ENCODE assay signal across 8 cellular contexts in genomic region chr6:32113386-32114352, GRCh38. TPM values are rescaled to one million over a fixed set of nuclear protein-coding genes. Genes with fewer than 3 reads are reported as not detected.
A peak's percentile ranks its signal among the peaks of the same experiment; 100 is the strongest.
DNase-seq lines count a peak whose midpoint lies in the region; ATAC-seq, FAIRE-seq and TF ChIP-seq lines count a peak whose summit lies in the region.

No MANE protein-coding gene starts in this region.

- H4K20me1 ChIP-seq in IMR-90 (ENCODE audit: insufficient read depth, low read length) (peaks cover 4% of the 10 kb centered on the region; the same call in 1 of the 2 replicates), mammary epithelial cell (ENCODE audit: insufficient read depth, low read length) (no peaks in the 10 kb centered on the region), smooth muscle cell (ENCODE audit: low read depth) (no peaks in the 10 kb centered on the region)

- H3F3A ChIP-seq in smooth muscle cell (ENCODE audit: low read depth): peaks cover 7% of the 10 kb centered on the region

- no peaks in the 10 kb centered on the region for H3K79me2 ChIP-seq in mammary epithelial cell (ENCODE audit: insufficient read depth, low read length)
- H3K79me2 ChIP-seq in smooth muscle cell (ENCODE audit: low read depth): no peaks in the 10 kb centered on the region

- POLR2A ChIA-PET in IMR-90 (lab: Charles Lee; ENCODE audit: unreplicated experiment): no interaction called here

- peak overlapping the region; percentile 17 for H2BK5ac ChIP-seq in IMR-90 (ENCODE audit: low read depth, low read length, poor library complexity, severe bottlenecking)

- CTCF ChIA-PET in IMR-90 (lab: Yijun Ruan, JAX): interaction anchor here (0.5 to 1.3 kb wide), 6 partner anchors 8 to 41 kb away, joined by 3 to 4 read pairs (median 4); no protein-coding TSS in a partner anchor
- CTCF ChIA-PET in mammary epithelial cell (lab: Charles Lee; ENCODE audit: low non-redundant PET): no interaction called here

- H3K4me3 ChIP-seq in IMR-90 (ENCODE audit: insufficient read depth, low read depth, low read length) (no peak overlapping the region), mammary epithelial cell (replicated peaks in 1 of 3; ENCODE audit: insufficient read depth in 1 of 3, low read depth in 2 of 3, low read length in 3 of 3) (no peak overlapping the region), smooth muscle cell (no peak overlapping the region)

- H2AFZ ChIP-seq in IMR-90 (replicated peaks; ENCODE audit: low read length, poor library complexity) (peak overlapping the region; percentile 29), mammary epithelial cell (ENCODE audit: low read depth, low read length) (no peak overlapping the region), smooth muscle cell (ENCODE audit: low read depth) (no peak overlapping the region)

- in situ Hi-C loops in IMR-90 (cut with MboI; ENCODE audit: low sequenced_read_pairs): loop anchor here (10.0 kb wide), 1 partner anchor 139 kb away; the partner anchor contains the start of gene DXO
- in situ Hi-C loops in mammary epithelial cell (cut with MboI; ENCODE audit: low sequenced_read_pairs in 2 of 2): no loop called here

- H2BK120ac ChIP-seq in IMR-90 (ENCODE audit: low read depth, low read length): peak overlapping the region; percentile 63

- H3K9ac ChIP-seq in IMR-90 (ENCODE audit: low read depth, low read length) (peak overlapping the region; percentile 2; the same call in 1 of the 2 replicates), mammary epithelial cell (ENCODE audit: insufficient read depth, low read length) (no peak overlapping the region), smooth muscle cell (ENCODE audit: low read depth) (peak overlapping the region; percentile 59)

- peak overlapping the region; percentile 72 for H3K14ac ChIP-seq in IMR-90 (replicated peaks; ENCODE audit: low read depth, low read length)

- H4K91ac ChIP-seq in IMR-90 (ENCODE audit: insufficient read depth, low read depth, low read length): peak overlapping the region; percentile 57

- dilution Hi-C loops in IMR-90 (cut with HindIII; ENCODE audit: low sequenced_read_pairs, unreplicated experiment) (no loop called here), mammary epithelial cell (cut with HindIII; ENCODE audit: low sequenced_read_pairs) (loop anchor here (5.0 kb wide), 1 partner anchor 294 kb away; the partner anchor contains the start of gene BTNL2)

- H3K27me3 ChIP-seq in IMR-90 (ENCODE audit: control insufficient read depth, insufficient read depth, low read length): peaks cover 10% of the 10 kb centered on the region; the same call in 1 of the 2 replicates
- H3K27me3 ChIP-seq in mammary epithelial cell (ENCODE audit: insufficient read depth, low read length): no peaks in the 10 kb centered on the region
- peaks cover 7% of the 10 kb centered on the region for H3K27me3 ChIP-seq in smooth muscle cell (ENCODE audit: low read depth)

- H3K4me2 ChIP-seq in IMR-90 (ENCODE audit: low read depth, low read length): peak overlapping the region; percentile 4; the same call in 1 of the 2 replicates
- H3K4me2 ChIP-seq in mammary epithelial cell (ENCODE audit: insufficient read depth, low read depth, low read length): no peak overlapping the region
- H3K4me2 ChIP-seq in smooth muscle cell: no peak overlapping the region

- H3K27ac ChIP-seq in IMR-90 (ENCODE audit: insufficient read depth, low read length) (peak overlapping the region; percentile 56; the same call in 1 of the 2 replicates), mammary epithelial cell (ENCODE audit: insufficient read depth, low read depth, low read length) (peak overlapping the region; percentile 40), smooth muscle cell (ENCODE audit: low read depth) (peak overlapping the region; percentile 76)

- H2AK9ac ChIP-seq in IMR-90 (replicated peaks; ENCODE audit: low read depth, low read length, poor library complexity): peak overlapping the region; percentile 66

- 0 out of 2 replicates have a peak overlapping the region, but pooled peaks have one; percentile 14 for H3K56ac ChIP-seq in IMR-90 (ENCODE audit: extremely low read depth, insufficient read depth, low read length)

- peaks cover 0 to 9% of the 10 kb centered on the region in 2 experiments; a peak in 1 of 4 replicates for H3K79me1 ChIP-seq in IMR-90 (ENCODE audit: low read depth in 1 of 2, low read length in 2 of 2)

- TF ChIP-seq RAD21 in IMR-90 (IDR thresholded peaks at IDR 0.05; ENCODE audit: low read length): peak; percentile 79

- peak overlapping the region; percentile 13 for H3K18ac ChIP-seq in IMR-90 (ENCODE audit: low read depth, low read length)

- H2AK5ac ChIP-seq in IMR-90 (ENCODE audit: low read depth, low read length): peak overlapping the region; percentile 85

- peak overlapping the region; percentile 21 to 31; a peak in 3 of 4 replicates for H4K8ac ChIP-seq in IMR-90 (ENCODE audit: low read depth in 2 of 2, low read length in 2 of 2)

- TF ChIP-seq CTCF in IMR-90 (conservative IDR thresholded peaks at IDR 0.05; ENCODE audit: low read depth, low read length) (peak; percentile 78), mammary epithelial cell (conservative IDR thresholded peaks at IDR 0.05 in 1 of 2, IDR thresholded peaks at IDR 0.05 in 1 of 2; ENCODE audit: extremely low read depth in 1 of 2, insufficient read depth in 1 of 2, low read depth in 1 of 2, low read length in 2 of 2) (peak in 1 of 2 donors; percentile 12), smooth muscle cell (IDR thresholded peaks at IDR 0.05; ENCODE audit: borderline replicate concordance, insufficient read depth, poor library complexity, severe bottlenecking) (no peak)

- peaks cover 23% of the 10 kb centered on the region for H3K4me1 ChIP-seq in IMR-90 (ENCODE audit: control insufficient read depth, insufficient read depth, low read length)
- peaks cover 5% of the 10 kb centered on the region for H3K4me1 ChIP-seq in mammary epithelial cell (ENCODE audit: insufficient read depth, low read length)
- H3K4me1 ChIP-seq in smooth muscle cell (ENCODE audit: low read depth): no peaks in the 10 kb centered on the region

- ATAC-seq in IMR-90 (ENCODE audit: low read depth) (peak; percentile 76), GM19351 (IDR thresholded peaks at IDR 0.05; ENCODE audit: unreplicated experiment) (no peak)

- peaks cover 24% of the 10 kb centered on the region for H3K36me3 ChIP-seq in IMR-90 (ENCODE audit: control insufficient read depth, insufficient read depth, low read length)
- no peaks in the 10 kb centered on the region for H3K36me3 ChIP-seq in mammary epithelial cell (ENCODE audit: insufficient read depth, low read length)
- H3K36me3 ChIP-seq in smooth muscle cell (ENCODE audit: low read depth): no peaks in the 10 kb centered on the region

- FAIRE-seq in GM12892 (lab: Jason Lieb, UNC): no peak

- H3K23ac ChIP-seq in IMR-90 (ENCODE audit: low read depth, low read length): peak overlapping the region; percentile 21; the same call in 1 of the 2 replicates

- peak overlapping the region; percentile 67 for H3K4ac ChIP-seq in IMR-90 (ENCODE audit: low read depth, low read length)

- H3K9me3 ChIP-seq in IMR-90 (ENCODE audit: control insufficient read depth, insufficient read depth, low read length) (no peaks in the 10 kb centered on the region), mammary epithelial cell (replicated peaks; ENCODE audit: insufficient read depth, low read length) (no peaks in the 10 kb centered on the region), smooth muscle cell (replicated peaks; ENCODE audit: low read depth) (no peaks in the 10 kb centered on the region)

- H2BK20ac ChIP-seq in IMR-90 (ENCODE audit: low read depth, low read length): peak overlapping the region; percentile 45

- TF ChIP-seq POLR2A in IMR-90 (IDR thresholded peaks at IDR 0.05; ENCODE audit: low read depth, low read length) (0 out of 2 replicates have a peak, but pooled peaks have one; percentile 32), GM12892 (IDR thresholded peaks at IDR 0.05; ENCODE audit: low read depth, low read length) (no peak)

- WGBS in IMR-90 (ENCODE audit: extremely low coverage in 2 of 2, insufficient read length in 1 of 2), 2 experiments: no CpG with 5 or more reads among the region's 9 CpGs
- WGBS in mammary epithelial cell (ENCODE audit: low coverage, missing lambda C conversion rate): 77% methylated on average over 9 of the region's 9 CpGs
- 87% methylated on average over 9 of the region's 9 CpGs for WGBS in smooth muscle cell (ENCODE audit: low lambda C conversion rate)

- H4K5ac ChIP-seq in IMR-90 (ENCODE audit: low read depth, low read length): peak overlapping the region; percentile 51

- peaks cover 9% of the 10 kb centered on the region for H3K9me1 ChIP-seq in IMR-90 (ENCODE audit: insufficient read depth, low read length)

- intact Hi-C loops in IMR-90 (cut with micrococcal nuclease): loop anchor here (2.0 to 5.0 kb wide), 3 partner anchors 65 to 211 kb away; partner anchors contain the start of genes NELFE, SKIC2 and ZBTB12
- intact Hi-C loops in mammary epithelial cell (cut with micrococcal nuclease): no loop called here

- DNase-seq in IMR-90: peak; percentile 94
- no peak for DNase-seq in mammary epithelial cell
- peak; percentile 73 for DNase-seq in islet precursor cell
- DNase-seq in smooth muscle cell (lab: John Stamatoyannopoulos, UW; ENCODE audit: unreplicated experiment): no peak
- no peak for DNase-seq in NCI-H2107 treated with DMSO at 0.1 percent for 48 hours (lab: John Stamatoyannopoulos, UW; ENCODE audit: unreplicated experiment)
- DNase-seq in COLO668 (lab: John Stamatoyannopoulos, UW; ENCODE audit: unreplicated experiment): no peak
- DNase-seq in GM12892 (ENCODE audit: insufficient read length): no peak

- peak overlapping the region; percentile 79 for H2BK15ac ChIP-seq in IMR-90 (ENCODE audit: low read depth, low read length)

- BruUV-seq in IMR-90 (replicated peaks; lab: Mats Ljungman, UMichigan) (no TSS peak), mammary epithelial cell (replicated peaks; lab: Mats Ljungman, UMichigan) (no TSS peak)

RNA-seq across cellular contexts. Expression of gene TNXB, which starts 4.5 kb away (rescaled TPM):
- total RNA-seq in IMR-90 (2012; rRNA removed) (under 0.01 TPM in 1 of 2 replicates, not detected in the other), mammary epithelial cell (under 1 TPM; 0.17 to 0.82 TPM), smooth muscle cell (1.1 and 1.8 TPM in 2 replicates)
- polyA plus RNA-seq in IMR-90 (2012; rRNA removed) (0.05 and 0.42 TPM in 2 replicates), mammary epithelial cell (0.16 TPM), smooth muscle cell (1.1 and 4.3 TPM in 2 replicates)
- polyA plus RNA-seq in IMR-90 (2012; cell fraction: cytosol; rRNA removed): 0.05 and 0.15 TPM in 2 replicates
- 1.1 and 1.4 TPM in 2 replicates for polyA plus RNA-seq in IMR-90 (2012; cell fraction: nucleus; rRNA removed; ENCODE audit: low replicate concordance)
- polyA minus RNA-seq in mammary epithelial cell: not detected
- 5.4 TPM for polyA plus RNA-seq in GM12892 (2012; ENCODE audit: missing spikeins)

RNA-seq across cellular contexts. Expression of gene ATF6B, which starts 14.4 kb away (rescaled TPM):
- total RNA-seq in IMR-90 (2012; rRNA removed) (5.3 and 7.9 TPM in 2 replicates), mammary epithelial cell (10 to 100 TPM; 20.3 to 69.0 TPM), smooth muscle cell (22.2 and 23.0 TPM in 2 replicates)
- polyA plus RNA-seq in IMR-90 (2012; rRNA removed) (62.6 and 69.6 TPM in 2 replicates), mammary epithelial cell (41.5 TPM), smooth muscle cell (22.5 and 39.8 TPM in 2 replicates)
- polyA plus RNA-seq in IMR-90 (2012; cell fraction: cytosol; rRNA removed): 53.8 and 64.7 TPM in 2 replicates
- 85.2 and 131 TPM in 2 replicates for polyA plus RNA-seq in IMR-90 (2012; cell fraction: nucleus; rRNA removed; ENCODE audit: low replicate concordance)
- 97.4 TPM for polyA minus RNA-seq in mammary epithelial cell
- polyA plus RNA-seq in GM12892 (2012; ENCODE audit: missing spikeins): 67.0 TPM

RNA-seq across cellular contexts. Expression of gene FKBPL, which starts 16.4 kb away (rescaled TPM):
- total RNA-seq in IMR-90 (2012; rRNA removed) (5.8 and 5.9 TPM in 2 replicates), mammary epithelial cell (1 to 10 TPM; 4.7 to 5.7 TPM), smooth muscle cell (5.3 and 6.5 TPM in 2 replicates)
- polyA plus RNA-seq in IMR-90 (2012; rRNA removed) (3.4 and 3.6 TPM in 2 replicates), mammary epithelial cell (5.6 TPM), smooth muscle cell (5.4 and 7.7 TPM in 2 replicates)
- 2.6 and 3.3 TPM in 2 replicates for polyA plus RNA-seq in IMR-90 (2012; cell fraction: cytosol; rRNA removed)
- polyA plus RNA-seq in IMR-90 (2012; cell fraction: nucleus; rRNA removed; ENCODE audit: low replicate concordance): 1.2 and 1.6 TPM in 2 replicates
- polyA minus RNA-seq in mammary epithelial cell: 1.2 TPM
- polyA plus RNA-seq in GM12892 (2012; ENCODE audit: missing spikeins): 4.5 TPM

RNA-seq across cellular contexts. Expression of gene PRRT1, which starts 38.1 kb away (rescaled TPM):
- not detected in 2 replicates for total RNA-seq in IMR-90 (2012; rRNA removed)
- 0.87 and 0.99 TPM in 2 replicates for polyA plus RNA-seq in IMR-90 (2012; rRNA removed)
- polyA plus RNA-seq in IMR-90 (2012; cell fraction: cytosol; rRNA removed): 0.55 and 1.3 TPM in 2 replicates
- polyA plus RNA-seq in IMR-90 (2012; cell fraction: nucleus; rRNA removed; ENCODE audit: low replicate concordance): 3.9 and 5.7 TPM in 2 replicates
- 1 to 10 TPM in 1 of 2 donors, under 1 TPM in 1; 0.17 to 1.4 TPM for total RNA-seq in mammary epithelial cell
- polyA plus RNA-seq in mammary epithelial cell: 0.16 TPM
- polyA minus RNA-seq in mammary epithelial cell: not detected
- total RNA-seq in smooth muscle cell: 0.94 TPM in 1 of 2 replicates, not detected in the other
- polyA plus RNA-seq in smooth muscle cell: 1.4 and 3.3 TPM in 2 replicates
- not detected for polyA plus RNA-seq in GM12892 (2012; ENCODE audit: missing spikeins)

RNA-seq across cellular contexts. Expression of gene PPT2, which starts 40.3 kb away (rescaled TPM):
- total RNA-seq in IMR-90 (2012; rRNA removed): 2.2 and 3.2 TPM in 2 replicates
- polyA plus RNA-seq in IMR-90 (2012; rRNA removed): 16.2 and 18.7 TPM in 2 replicates
- 12.7 and 14.1 TPM in 2 replicates for polyA plus RNA-seq in IMR-90 (2012; cell fraction: cytosol; rRNA removed)
- 40.2 and 46.8 TPM in 2 replicates for polyA plus RNA-seq in IMR-90 (2012; cell fraction: nucleus; rRNA removed; ENCODE audit: low replicate concordance)
- total RNA-seq in mammary epithelial cell: 10 to 100 TPM; 10.0 to 15.6 TPM
- 13.5 TPM for polyA plus RNA-seq in mammary epithelial cell
- polyA minus RNA-seq in mammary epithelial cell: 14.8 TPM
- total RNA-seq in smooth muscle cell: 13.3 and 17.5 TPM in 2 replicates
- polyA plus RNA-seq in smooth muscle cell: 15.7 and 17.8 TPM in 2 replicates
- 3.6 TPM for polyA plus RNA-seq in GM12892 (2012; ENCODE audit: missing spikeins)

Comparison
In these comparisons a context has a peak if more than half of its experiments do, and no peak if none do; other contexts are left out.
1. DNase-seq: peak in IMR-90 (single experiment) and islet precursor cell (single experiment); none in mammary epithelial cell (single experiment), smooth muscle cell (single experiment), NCI-H2107 treated with DMSO at 0.1 percent for 48 hours (single experiment), COLO668 (single experiment) and GM12892 (single experiment).
2. Peak in every context shown above with its lines, with median percentiles within 50 percentile points of each other: H3K27ac ChIP-seq.